Comparison of ENCODE assay signal across 28 cellular contexts in the genomic region with DNA sequence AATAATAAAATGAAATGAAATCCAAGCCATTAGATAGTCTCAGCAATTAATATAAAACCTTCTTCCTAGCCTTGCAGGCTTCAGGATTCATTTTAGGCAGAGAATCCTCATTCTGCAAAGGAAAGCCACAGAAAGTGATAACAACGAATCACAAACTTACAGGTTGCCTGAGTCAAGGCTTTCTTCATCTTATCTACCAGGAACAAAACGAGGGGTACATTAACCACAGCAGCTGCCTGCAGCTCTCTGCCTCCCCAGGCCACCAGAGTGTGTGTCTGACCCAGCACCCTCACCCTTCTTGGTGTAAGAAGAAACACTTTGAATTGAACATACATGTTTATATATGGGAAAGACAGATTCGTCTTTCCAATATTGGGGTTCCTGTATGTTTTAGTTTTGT.
"Had no signal": no experiment of that assay in that cellular context is flagged by ENCODE, and none has a peak within 500 bp of the region (broad histone marks: within the 10 kb centered on the region; RNA-seq: fewer than 3 reads in every experiment).

No MANE protein-coding gene starts in this region.

- H3K27ac Mint-ChIP-seq: effector memory CD8-positive, alpha-beta T cell; T-helper 1 cell treated with Interleukin-12 subunit alpha and Interleukin-12 subunit beta and Interleukin-4 antibody, amounts not matched to agents 30 μg/mL and 1 μg/mL, for 36 hours had no signal

- H3K27me3 Mint-ChIP-seq: effector memory CD8-positive, alpha-beta T cell had no signal

- FAIRE-seq: astrocyte, keratinocyte, urothelium cell line had no signal

- H3K4me3 Mint-ChIP-seq: effector memory CD8-positive, alpha-beta T cell; nephron; T-helper 1 cell treated with Interleukin-12 subunit alpha and Interleukin-12 subunit beta and Interleukin-4 antibody, amounts not matched to agents 30 μg/mL and 1 μg/mL, for 36 hours had no signal

- ATAC-seq: activated CD4-positive, CD25-positive, alpha-beta regulatory T cell treated with anti-CD3 and anti-CD28 coated beads, Interleukin-2, amount 50 U/mL, for 24 hours; effector memory CD8-positive, alpha-beta T cell; gastroesophageal sphincter; left cardiac atrium; left ventricle myocardium superior; right cardiac atrium had no signal

- DNase-seq: activated CD4-positive, alpha-beta T cell treated with anti-CD3 and anti-CD28 coated beads for 48 hours; activated CD4-positive, alpha-beta T cell treated with anti-CD3 and anti-CD28 coated beads, Interleukin-2, amount 50 U/mL, for 48 hours; activated CD8-positive, alpha-beta memory T cell treated with anti-CD3 and anti-CD28 coated beads for 24 hours; activated CD8-positive, alpha-beta memory T cell treated with anti-CD3 and anti-CD28 coated beads, Interleukin-2, amount 50 U/mL, for 4 hours; activated gamma-delta T cell; activated naive CD4-positive, alpha-beta T cell treated with anti-CD3 and anti-CD28 coated beads, Interleukin-2, amount 50 U/mL, for 16 hours; activated T-cell treated with anti-CD3 and anti-CD28 coated beads, Interleukin-2, amount 50 U/mL, for 1 hour; amniotic stem cell; brain microvascular endothelial cell; cortex of kidney; effector memory CD8-positive, alpha-beta T cell; hippocampal formation; left cardiac atrium; left ventricle myocardium superior; posterior cingulate gyrus; right cardiac atrium; spleen; stimulated activated CD4-positive, alpha-beta T cell treated with anti-CD3 and anti-CD28 coated beads, Interleukin-2, amount 100 ng/mL, for 48 hours; stimulated activated naive CD4-positive, alpha-beta T cell treated with Interleukin-2 at 50 U/mL for 16 hours; T-helper 9 cell had no signal

- H3K27ac ChIP-seq: brain microvascular endothelial cell, gastroesophageal sphincter, spleen, tibial nerve had no signal
